In genomic region chr12:109875572-109876131, GRCh38 we compare ENCODE assay signal across 14 cellular contexts. TPM values are rescaled to one million over a fixed set of nuclear protein-coding genes. Genes with fewer than 3 reads are reported as not detected.
DNase-seq lines count a peak whose midpoint lies in the region; ATAC-seq, FAIRE-seq and TF ChIP-seq lines count a peak whose summit lies in the region.
"Had no signal": no experiment of that assay in that cellular context is flagged by ENCODE, and none has a peak within 500 bp of the region (broad histone marks: within the 10 kb centered on the region; RNA-seq: fewer than 3 reads in every experiment).

No MANE protein-coding gene starts in this region.

- TF ChIP-seq CTCF in bronchial epithelial cell (IDR thresholded peaks at IDR 0.05; ENCODE audit: insufficient read depth, low read length, severe bottlenecking): no peak

- DNase-seq in ELF-1 (ENCODE audit: low read depth, low spot score): peak; percentile 70
- peak; percentile 60 for DNase-seq in NCI-H1105 (lab: John Stamatoyannopoulos, UW)
- peak; percentile 51 for DNase-seq in bronchial epithelial cell (ENCODE audit: low read depth)
- DNase-seq in renal cortical epithelial cell (ENCODE audit: low read depth): peak; percentile 47
- DNase-seq in AML-193 (lab: John Stamatoyannopoulos, UW): no peak
- no peak for DNase-seq in HTR-8/SVneo (ENCODE audit: insufficient read length, low spot score)
- no peak for DNase-seq in activated CD8-positive, alpha-beta memory T cell treated with anti-CD3 and anti-CD28 coated beads for 24 hours
- DNase-seq: activated T-cell treated with anti-CD3 and anti-CD28 coated beads, Interleukin-2, amount 50 U/mL, for 48 hours; glutamatergic neuron; stimulated activated CD4-positive, alpha-beta T cell treated with anti-CD3 and anti-CD28 coated beads, Interleukin-15, amount 100 ng/mL, for 24 hours; stimulated activated naive CD8-positive, alpha-beta T cell treated with anti-CD3 and anti-CD28 coated beads, Interleukin-15, Interleukin-2, amounts not matched to agents 100 U/mL and 50 U/mL, for 24 hours; T1000 had no signal

- peaks cover 9% of the 10 kb centered on the region for H3K36me3 ChIP-seq in bronchial epithelial cell (ENCODE audit: control insufficient read depth, insufficient read depth, low read length)

- H3K27me3 ChIP-seq in bronchial epithelial cell (ENCODE audit: control insufficient read depth, insufficient read depth, low read length): no peaks in the 10 kb centered on the region

- no peak for ATAC-seq in GM21825 (IDR thresholded peaks at IDR 0.05; ENCODE audit: unreplicated experiment)
- ATAC-seq: stimulated activated naive CD8-positive, alpha-beta T cell treated with anti-CD3 and anti-CD28 coated beads, Interleukin-15, Interleukin-2, amounts not matched to agents 100 U/mL and 50 U/mL, for 24 hours had no signal

- FAIRE-seq in bronchial epithelial cell (lab: Jason Lieb, UNC): no peak
- no peak for FAIRE-seq in HTR-8/SVneo (lab: Jason Lieb, UNC)
- FAIRE-seq: G401.6 had no signal

- no peak overlapping the region for H3K4me3 ChIP-seq in bronchial epithelial cell (ENCODE audit: low read depth, low read length)

RNA-seq across cellular contexts. Expression of gene GLTP, which starts 4.7 kb away (rescaled TPM):
- total RNA-seq in bronchial epithelial cell: 210 and 667 TPM in 2 replicates
- 45.4 and 57.3 TPM in 2 replicates for total RNA-seq in renal cortical epithelial cell

RNA-seq across cellular contexts. Expression of gene TCHP, which starts 24.4 kb away (rescaled TPM):
- total RNA-seq in bronchial epithelial cell (9.2 and 18.1 TPM in 2 replicates), renal cortical epithelial cell (3.6 and 13.3 TPM in 2 replicates)

RNA-seq across cellular contexts. Expression of gene TRPV4, which starts 42.5 kb away (rescaled TPM):
- total RNA-seq in bronchial epithelial cell (0.51 and 0.53 TPM in 2 replicates), renal cortical epithelial cell (0.69 and 5.3 TPM in 2 replicates)

Comparison
In these comparisons a context has a peak if more than half of its experiments do, and no peak if none do; other contexts are left out.
1. DNase-seq: peak in ELF-1 (single experiment), NCI-H1105 (single experiment), bronchial epithelial cell (single experiment) and renal cortical epithelial cell (single experiment); none in AML-193 (0 of 2), HTR-8/SVneo (single experiment) and activated CD8-positive, alpha-beta memory T cell treated with anti-CD3 and anti-CD28 coated beads for 24 hours (single experiment).